In genomic region chr17:80518392-80518791, GRCh38 we compare ENCODE assay signal across 3 cellular contexts.
TF ChIP-seq lines count a peak whose summit lies in the region.

No MANE protein-coding gene starts in this region.

TF ChIP-seq in HEK293, 187 proteins besides CTCF, POLR2A, EP300 and RAD21:
- peak; percentile 95 for TF ChIP-seq EGR2 (tag by site-specific recombination; IDR thresholded peaks at IDR 0.05; ENCODE audit: low read depth)
- no peak for TF ChIP-seq KLF16 (tag by site-specific recombination; IDR thresholded peaks at IDR 0.05)
- no peak for TF ChIP-seq ZNF785 (tag by site-specific recombination; IDR thresholded peaks at IDR 0.05)
- TF ChIP-seq ZBTB7A (tag by site-specific recombination; IDR thresholded peaks at IDR 0.05; ENCODE audit: low read depth), result no peak
- TF ChIP-seq ZNF791 (tag by site-specific recombination; IDR thresholded peaks at IDR 0.05), result no peak
- TF ChIP-seq ZNF555 (tag by site-specific recombination; conservative IDR thresholded peaks at IDR 0.05), result no peak
- no peak for TF ChIP-seq ZNF518A (tag by site-specific recombination; conservative IDR thresholded peaks at IDR 0.05; ENCODE audit: low read depth)
- no peak for TF ChIP-seq ZNF391 (tag by site-specific recombination; IDR thresholded peaks at IDR 0.05; ENCODE audit: borderline replicate concordance, low read depth)
- no peak for TF ChIP-seq WT1 (tag by site-specific recombination; IDR thresholded peaks at IDR 0.05)
- peak; percentile 63 for TF ChIP-seq ZFHX2 (tag by site-specific recombination; conservative IDR thresholded peaks at IDR 0.05)
- peak; percentile 94 for TF ChIP-seq ZNF366 (tag by site-specific recombination; conservative IDR thresholded peaks at IDR 0.05)
- no peak for TF ChIP-seq ZNF48 (tag by site-specific recombination; IDR thresholded peaks at IDR 0.05)

TF ChIP-seq in H1, 55 proteins besides CTCF, POLR2A, EP300 and RAD21:
- TF ChIP-seq TAF1 (IDR thresholded peaks at IDR 0.05; ENCODE audit: low read depth, low read length) (no peak), SIRT6 (IDR thresholded peaks at IDR 0.05; ENCODE audit: low read length) (no peak), RNF2 (IDR thresholded peaks at IDR 0.05; ENCODE audit: borderline replicate concordance, low read depth, low read length, missing control alignments, poor library complexity, severe bottlenecking) (no peak), ASH2L (IDR thresholded peaks at IDR 0.05; ENCODE audit: low read length) (no peak), SUZ12 (IDR thresholded peaks at IDR 0.05; ENCODE audit: low read length) (no peak), SIX5 (IDR thresholded peaks at IDR 0.05; ENCODE audit: low read depth, low read length) (no peak), CHD1 (IDR thresholded peaks at IDR 0.05; ENCODE audit: low read depth, low read length) (no peak), NRF1 (IDR thresholded peaks at IDR 0.05; ENCODE audit: low read depth, low read length) (no peak), CHD2 (IDR thresholded peaks at IDR 0.05; ENCODE audit: low read length) (no peak), CBX8 (IDR thresholded peaks at IDR 0.05; ENCODE audit: borderline replicate concordance, low read depth, low read length) (no peak), SIN3A (conservative IDR thresholded peaks at IDR 0.05 in 1 of 2, IDR thresholded peaks at IDR 0.05 in 1 of 2; ENCODE audit: low read depth in 1 of 2, low read length in 2 of 2) (no peak), PHF8 (conservative IDR thresholded peaks at IDR 0.05; ENCODE audit: low read depth, low read length) (no peak), SP4 (IDR thresholded peaks at IDR 0.05; ENCODE audit: low read length) (no peak), RBBP5 (IDR thresholded peaks at IDR 0.05; ENCODE audit: borderline replicate concordance, low read depth, low read length) (no peak), CBX5 (IDR thresholded peaks at IDR 0.05; ENCODE audit: low read depth, low read length) (no peak)
- TF ChIP-seq, protein P1, sequence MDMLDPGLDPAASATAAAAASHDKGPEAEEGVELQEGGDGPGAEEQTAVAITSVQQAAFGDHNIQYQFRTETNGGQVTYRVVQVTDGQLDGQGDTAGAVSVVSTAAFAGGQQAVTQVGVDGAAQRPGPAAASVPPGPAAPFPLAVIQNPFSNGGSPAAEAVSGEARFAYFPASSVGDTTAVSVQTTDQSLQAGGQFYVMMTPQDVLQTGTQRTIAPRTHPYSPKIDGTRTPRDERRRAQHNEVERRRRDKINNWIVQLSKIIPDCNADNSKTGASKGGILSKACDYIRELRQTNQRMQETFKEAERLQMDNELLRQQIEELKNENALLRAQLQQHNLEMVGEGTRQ (IDR thresholded peaks at IDR 0.05; ENCODE audit: low read length), result no peak
- TF ChIP-seq, protein P2, sequence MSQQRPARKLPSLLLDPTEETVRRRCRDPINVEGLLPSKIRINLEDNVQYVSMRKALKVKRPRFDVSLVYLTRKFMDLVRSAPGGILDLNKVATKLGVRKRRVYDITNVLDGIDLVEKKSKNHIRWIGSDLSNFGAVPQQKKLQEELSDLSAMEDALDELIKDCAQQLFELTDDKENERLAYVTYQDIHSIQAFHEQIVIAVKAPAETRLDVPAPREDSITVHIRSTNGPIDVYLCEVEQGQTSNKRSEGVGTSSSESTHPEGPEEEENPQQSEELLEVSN (IDR thresholded peaks at IDR 0.05), result no peak

TF ChIP-seq in HepG2, 621 proteins besides CTCF, POLR2A, EP300 and RAD21:
- TF ChIP-seq MATR3 (CRISPR knock-in tag; IDR thresholded peaks at IDR 0.05) (no peak), ATF1 (CRISPR knock-in tag; IDR thresholded peaks at IDR 0.05) (no peak), CCDC6 (CRISPR knock-in tag; IDR thresholded peaks at IDR 0.05) (no peak), GATA4 (IDR thresholded peaks at IDR 0.05; ENCODE audit: borderline replicate concordance, low read depth) (no peak), ZNF234 (CRISPR knock-in tag; conservative IDR thresholded peaks at IDR 0.05) (no peak)
